ENCODE assay signal across 8 cellular contexts in genomic region chr6:43575772-43576551, GRCh38.
DNase-seq lines count a peak whose midpoint lies in the region; TF ChIP-seq lines count a peak whose summit lies in the region.

POLH (plus strand) TSS chr6:43576185; CDS start chr6:43582320, 6,135 bp downstream.
XPO5 (minus strand) TSS chr6:43576038; CDS start chr6:43575864, 174 bp downstream.

- H3K36me3 ChIP-seq in ES-I3 (ENCODE audit: insufficient read depth, low read length) (peaks cover 17% of the 10 kb centered on the region), HAP-1 (replicated peaks) (peaks cover 25% of the 10 kb centered on the region), MM.1S (replicated peaks; ENCODE audit: insufficient read depth, low read length) (peaks cover 4% of the 10 kb centered on the region; the same call in 1 of the 2 replicates)

- peak; percentile 28; the same call in 1 of the 2 replicates for TF ChIP-seq CTCF in MM.1S (IDR thresholded peaks at IDR 0.05; ENCODE audit: low read length)
- no peak for TF ChIP-seq CTCF in nephron progenitor cell (IDR thresholded peaks at IDR 0.05)

- H3K9me3 Mint-ChIP-seq in nephron progenitor cell = peaks cover 11% of the 10 kb centered on the region
- H3K9me3 Mint-ChIP-seq in stimulated activated naive CD8-positive, alpha-beta T cell treated with anti-CD3 and anti-CD28 coated beads, Interleukin-15, Interleukin-2, amounts not matched to agents 100 ng/mL and 50 ng/mL, for 24 hours = no peaks in the 10 kb centered on the region

- peaks cover 74% of the 10 kb centered on the region for H3K79me2 ChIP-seq in MM.1S (ENCODE audit: low read length)

- H3K27me3 Mint-ChIP-seq in nephron progenitor cell (ENCODE audit: low read depth, poor library complexity) = no peaks in the 10 kb centered on the region
- no peaks in the 10 kb centered on the region for H3K27me3 Mint-ChIP-seq in stimulated activated naive CD8-positive, alpha-beta T cell treated with anti-CD3 and anti-CD28 coated beads, Interleukin-15, Interleukin-2, amounts not matched to agents 100 ng/mL and 50 ng/mL, for 24 hours

- peak; percentile 91 to 95 for DNase-seq in HAP-1 (ENCODE audit: low spot score in 2 of 2)
- peak; percentile 95 for DNase-seq in MM.1S
- DNase-seq in SHP77 treated with DMSO at 0.1 percent for 48 hours (lab: John Stamatoyannopoulos, UW) = peak; percentile 84
- DNase-seq in activated effector memory CD4-positive, alpha-beta T cell treated with anti-CD3 and anti-CD28 coated beads, Interleukin-2, amount 50 U/mL, for 16 hours = peak; percentile 97
- peak; percentile 85 for DNase-seq in fibroblast of the conjunctiva (ENCODE audit: low read depth)
- peak; percentile 96 for DNase-seq in nephron progenitor cell

- H4K20me1 ChIP-seq in MM.1S (ENCODE audit: insufficient read depth, low read length) = no peaks in the 10 kb centered on the region

- H3K27me3 ChIP-seq in HAP-1 (ENCODE audit: low read depth) (no peaks in the 10 kb centered on the region), MM.1S (replicated peaks; ENCODE audit: insufficient read depth, low read length) (no peaks in the 10 kb centered on the region)

- peak within 1 kb of the TSS; percentile 94 for H3K9ac ChIP-seq in ES-I3 (ENCODE audit: low read depth, low read length)
- H3K9ac ChIP-seq in MM.1S (ENCODE audit: low read length) = peak within 1 kb of the TSS; percentile 69

- H3K27ac Mint-ChIP-seq in nephron progenitor cell = peak within 1 kb of the TSS; percentile 97
- peak within 1 kb of the TSS; percentile 94 for H3K27ac Mint-ChIP-seq in stimulated activated naive CD8-positive, alpha-beta T cell treated with anti-CD3 and anti-CD28 coated beads, Interleukin-15, Interleukin-2, amounts not matched to agents 100 ng/mL and 50 ng/mL, for 24 hours

- in situ Hi-C loops in HAP-1 (cut with MboI; ENCODE audit: low sequenced_read_pairs) = no loop called here

- H3K9me3 ChIP-seq in ES-I3 (ENCODE audit: control insufficient read depth, insufficient read depth, low read length) (peaks cover 3% of the 10 kb centered on the region; the same call in 1 of the 2 replicates), HAP-1 (no peaks in the 10 kb centered on the region), MM.1S (replicated peaks; ENCODE audit: insufficient read depth, low read length) (no peaks in the 10 kb centered on the region)

- H3K4me1 Mint-ChIP-seq in nephron progenitor cell = peaks cover 35% of the 10 kb centered on the region
- peaks cover 58% of the 10 kb centered on the region for H3K4me1 Mint-ChIP-seq in stimulated activated naive CD8-positive, alpha-beta T cell treated with anti-CD3 and anti-CD28 coated beads, Interleukin-15, Interleukin-2, amounts not matched to agents 100 ng/mL and 50 ng/mL, for 24 hours (ENCODE audit: low read depth)

- peaks cover 43% of the 10 kb centered on the region for H3K36me3 Mint-ChIP-seq in nephron progenitor cell (ENCODE audit: low read depth)
- peaks cover 53% of the 10 kb centered on the region for H3K36me3 Mint-ChIP-seq in stimulated activated naive CD8-positive, alpha-beta T cell treated with anti-CD3 and anti-CD28 coated beads, Interleukin-15, Interleukin-2, amounts not matched to agents 100 ng/mL and 50 ng/mL, for 24 hours (ENCODE audit: low read depth)

- H3K4me3 ChIP-seq in HAP-1 (peak within 1 kb of the TSS; percentile 98), MM.1S (ENCODE audit: low read length) (peak within 1 kb of the TSS; percentile 93)

- H3K4me1 ChIP-seq in ES-I3 (ENCODE audit: insufficient read depth, low read length) (no peaks in the 10 kb centered on the region), HAP-1 (no peaks in the 10 kb centered on the region; the same call in 1 of the 2 replicates), MM.1S (ENCODE audit: low read length) (peaks cover 8% of the 10 kb centered on the region)

- H3K9me2 ChIP-seq in MM.1S (replicated peaks; ENCODE audit: insufficient read depth, low read length) = no peaks in the 10 kb centered on the region

- peak within 1 kb of the TSS; percentile 95 for H3K4me2 ChIP-seq in MM.1S (ENCODE audit: low read depth, low read length)

- peak within 1 kb of the TSS; percentile 67 for H3K27ac ChIP-seq in MM.1S (ENCODE audit: low read length)

- H3K4me3 Mint-ChIP-seq in nephron progenitor cell = peak within 1 kb of the TSS; percentile 98
- peak within 1 kb of the TSS; percentile 97 for H3K4me3 Mint-ChIP-seq in stimulated activated naive CD8-positive, alpha-beta T cell treated with anti-CD3 and anti-CD28 coated beads, Interleukin-15, Interleukin-2, amounts not matched to agents 100 ng/mL and 50 ng/mL, for 24 hours

- peaks cover 10% of the 10 kb centered on the region for H3F3A ChIP-seq in MM.1S (ENCODE audit: insufficient read depth, low read length)

- peak within 1 kb of the TSS; percentile 82 for H2AFZ ChIP-seq in MM.1S (ENCODE audit: low read length)

Comparison
In these comparisons a context has a peak if more than half of its experiments do, and no peak if none do; other contexts are left out.
1. Peak in every context shown above with its lines: DNase-seq, H3K4me3 ChIP-seq and H3K27ac ChIP-seq.